ENCODE assay signal across 18 cellular contexts in genomic region chr20:36320261-36320897, GRCh38.
"Had no signal": no experiment of that assay in that cellular context is flagged by ENCODE, and none has a peak within 500 bp of the region (broad histone marks: within the 10 kb centered on the region; RNA-seq: fewer than 3 reads in every experiment).

No MANE protein-coding gene starts in this region.

- ATAC-seq: naive thymus-derived CD4-positive, alpha-beta T cell; pancreas; psoas muscle; sciatic nerve had no signal

- FAIRE-seq: endothelial cell of umbilical vein, pancreas had no signal

- H3K9me3 ChIP-seq: pancreas had no signal

- H3K4me3 Mint-ChIP-seq: endodermal cell; naive thymus-derived CD4-positive, alpha-beta T cell; neural crest cell had no signal

- DNase-seq: effector CD4-positive, alpha-beta T cell; erythroblast; foreskin melanocyte; hippocampal formation; kidney glomerular epithelial cell; mammary epithelial cell; naive thymus-derived CD4-positive, alpha-beta T cell; nucleus accumbens; retina; stimulated activated CD4-positive, alpha-beta T cell treated with anti-CD3 and anti-CD28 coated beads, Interleukin-2, amount 100 ng/mL, for 24 hours; stimulated activated naive CD4-positive, alpha-beta T cell treated with Interleukin-2 at 50 U/mL for 16 hours had no signal

- H3K4me1 Mint-ChIP-seq: endodermal cell; naive thymus-derived CD4-positive, alpha-beta T cell; neural crest cell had no signal

- H3K4me1 ChIP-seq: pancreas, psoas muscle had no signal

- H3K27ac ChIP-seq: coronary artery, pancreas, psoas muscle had no signal

- H3K4me3 ChIP-seq: coronary artery, pancreas, psoas muscle had no signal

- H3K27ac Mint-ChIP-seq: endodermal cell; naive thymus-derived CD4-positive, alpha-beta T cell had no signal

- H3K27me3 ChIP-seq: pancreas had no signal

- H3K36me3 ChIP-seq: pancreas had no signal
